In genomic region chr2:196697825-196698224, GRCh38 we compare ENCODE assay signal across 15 cellular contexts.
"Had no signal": no experiment of that assay in that cellular context is flagged by ENCODE, and none has a peak within 500 bp of the region (broad histone marks: within the 10 kb centered on the region; RNA-seq: fewer than 3 reads in every experiment).

No MANE protein-coding gene starts in this region.

- DNase-seq: activated CD4-positive, alpha-beta T cell treated with anti-CD3 and anti-CD28 coated beads, Interleukin-2, amount 50 U/mL, for 4 hours; activated CD8-positive, alpha-beta memory T cell treated with anti-CD3 and anti-CD28 coated beads, Interleukin-2, amount 10 ng/mL, durations not matched to agents 7 days and 5 days; activated naive CD8-positive, alpha-beta T cell treated with anti-CD3 and anti-CD28 coated beads, Interleukin-2, amount 10 ng/mL, durations not matched to agents 7 days and 5 days; activated T-cell treated with anti-CD3 and anti-CD28 coated beads, Interleukin-2, amount 50 U/mL, for 48 hours; anterior cingulate cortex; dorsolateral prefrontal cortex; foreskin fibroblast; glutamatergic neuron; ovary; sigmoid colon; stimulated activated CD4-positive, alpha-beta T cell treated with anti-CD3 and anti-CD28 coated beads, Interleukin-12 subunit alpha, Interleukin-12 subunit beta, amount 100 ng/mL, for 4 hours; stimulated activated naive CD4-positive, alpha-beta T cell; trophoblast cell had no signal

- H3K27ac Mint-ChIP-seq: activated CD8-positive, alpha-beta memory T cell treated with anti-CD3 and anti-CD28 coated beads, Interleukin-2, amount 10 ng/mL, durations not matched to agents 7 days and 5 days; activated naive CD8-positive, alpha-beta T cell treated with anti-CD3 and anti-CD28 coated beads, Interleukin-2, amount 10 ng/mL, durations not matched to agents 7 days and 5 days had no signal

- H3K36me3 Mint-ChIP-seq: activated naive CD8-positive, alpha-beta T cell treated with anti-CD3 and anti-CD28 coated beads, Interleukin-2, amount 10 ng/mL, durations not matched to agents 7 days and 5 days had no signal

- H3K9me3 Mint-ChIP-seq: activated naive CD8-positive, alpha-beta T cell treated with anti-CD3 and anti-CD28 coated beads, Interleukin-2, amount 10 ng/mL, durations not matched to agents 7 days and 5 days; neural crest cell had no signal

- H3K27me3 Mint-ChIP-seq: activated CD8-positive, alpha-beta memory T cell treated with anti-CD3 and anti-CD28 coated beads, Interleukin-2, amount 10 ng/mL, durations not matched to agents 7 days and 5 days; activated naive CD8-positive, alpha-beta T cell treated with anti-CD3 and anti-CD28 coated beads, Interleukin-2, amount 10 ng/mL, durations not matched to agents 7 days and 5 days had no signal

- H3K4me3 Mint-ChIP-seq: activated CD8-positive, alpha-beta memory T cell treated with anti-CD3 and anti-CD28 coated beads, Interleukin-2, amount 10 ng/mL, durations not matched to agents 7 days and 5 days; activated naive CD8-positive, alpha-beta T cell treated with anti-CD3 and anti-CD28 coated beads, Interleukin-2, amount 10 ng/mL, durations not matched to agents 7 days and 5 days; neural crest cell had no signal

- ATAC-seq: activated CD4-positive, CD25-positive, alpha-beta regulatory T cell treated with anti-CD3 and anti-CD28 coated beads, Interleukin-2, amount 50 U/mL, for 24 hours; activated CD8-positive, alpha-beta memory T cell treated with anti-CD3 and anti-CD28 coated beads, Interleukin-2, amount 10 ng/mL, durations not matched to agents 7 days and 5 days had no signal

- H3K4me1 Mint-ChIP-seq: activated CD8-positive, alpha-beta memory T cell treated with anti-CD3 and anti-CD28 coated beads, Interleukin-2, amount 10 ng/mL, durations not matched to agents 7 days and 5 days; activated naive CD8-positive, alpha-beta T cell treated with anti-CD3 and anti-CD28 coated beads, Interleukin-2, amount 10 ng/mL, durations not matched to agents 7 days and 5 days; neural crest cell had no signal
